Comparison of ENCODE assay signal across 18 cellular contexts in genomic region chr1:239008568-239008967, GRCh38.
"Had no signal": no experiment of that assay in that cellular context is flagged by ENCODE, and none has a peak within 500 bp of the region (broad histone marks: within the 10 kb centered on the region; RNA-seq: fewer than 3 reads in every experiment).

No MANE protein-coding gene starts in this region.

- H3K4me1 ChIP-seq: gastroesophageal sphincter had no signal

- H3K36me3 ChIP-seq: brain microvascular endothelial cell, gastroesophageal sphincter, thoracic aorta, WERI-Rb-1 had no signal

- DNase-seq: activated CD4-positive, alpha-beta T cell treated with anti-CD3 and anti-CD28 coated beads for 1 hour; activated effector memory CD4-positive, alpha-beta T cell treated with anti-CD3 and anti-CD28 coated beads, Interleukin-2, amount 50 U/mL, for 16 hours; activated naive CD4-positive, alpha-beta T cell treated with anti-CD3 and anti-CD28 coated beads, Interleukin-2, amount 50 U/mL, for 16 hours; activated T-cell treated with anti-CD3 and anti-CD28 coated beads, Interleukin-2, amount 50 U/mL, for 72 hours; aorta; brain microvascular endothelial cell; mesenchymal stem cell; naive thymus-derived CD8-positive, alpha-beta T cell; nucleus accumbens; retina; stimulated activated naive B cell treated with anti-CD40 and anti-IgM and Interleukin-4, amounts not matched to agents 10 μg/mL and 1 μg/mL and 100 μg/mL, for 72 hours; T-helper 2 cell; WERI-Rb-1 had no signal

- H3K9me3 ChIP-seq: gastroesophageal sphincter, thoracic aorta had no signal

- H3K27me3 Mint-ChIP-seq: central memory CD8-positive, alpha-beta T cell; naive thymus-derived CD8-positive, alpha-beta T cell; stimulated activated naive B cell treated with anti-CD40 and anti-IgM and Interleukin-4, amounts not matched to agents 10 μg/mL and 1 μg/mL and 100 μg/mL, for 72 hours had no signal

- H3K27me3 ChIP-seq: brain microvascular endothelial cell, gastroesophageal sphincter had no signal

- H3K4me3 Mint-ChIP-seq: activated T-cell treated with anti-CD3 and anti-CD28 coated beads, Interleukin-2, amount 50 U/mL, for 72 hours; central memory CD8-positive, alpha-beta T cell; naive thymus-derived CD8-positive, alpha-beta T cell; stimulated activated naive B cell treated with anti-CD40 and anti-IgM and Interleukin-4, amounts not matched to agents 10 μg/mL and 1 μg/mL and 100 μg/mL, for 72 hours had no signal

- H3K27ac Mint-ChIP-seq: activated T-cell treated with anti-CD3 and anti-CD28 coated beads, Interleukin-2, amount 50 U/mL, for 72 hours; naive thymus-derived CD8-positive, alpha-beta T cell; stimulated activated naive B cell treated with anti-CD40 and anti-IgM and Interleukin-4, amounts not matched to agents 10 μg/mL and 1 μg/mL and 100 μg/mL, for 72 hours had no signal

- H3K36me3 Mint-ChIP-seq: naive thymus-derived CD8-positive, alpha-beta T cell; stimulated activated naive B cell treated with anti-CD40 and anti-IgM and Interleukin-4, amounts not matched to agents 10 μg/mL and 1 μg/mL and 100 μg/mL, for 72 hours had no signal

- FAIRE-seq: endometrium had no signal

- H3K4me3 ChIP-seq: coronary artery, gastroesophageal sphincter, thoracic aorta had no signal

- H3K27ac ChIP-seq: brain microvascular endothelial cell, coronary artery, gastroesophageal sphincter, thoracic aorta, WERI-Rb-1 had no signal

- H3K4me1 Mint-ChIP-seq: central memory CD8-positive, alpha-beta T cell; naive thymus-derived CD8-positive, alpha-beta T cell; stimulated activated naive B cell treated with anti-CD40 and anti-IgM and Interleukin-4, amounts not matched to agents 10 μg/mL and 1 μg/mL and 100 μg/mL, for 72 hours had no signal
